21 cellular contexts compared by ENCODE assay signal in the genomic region with DNA sequence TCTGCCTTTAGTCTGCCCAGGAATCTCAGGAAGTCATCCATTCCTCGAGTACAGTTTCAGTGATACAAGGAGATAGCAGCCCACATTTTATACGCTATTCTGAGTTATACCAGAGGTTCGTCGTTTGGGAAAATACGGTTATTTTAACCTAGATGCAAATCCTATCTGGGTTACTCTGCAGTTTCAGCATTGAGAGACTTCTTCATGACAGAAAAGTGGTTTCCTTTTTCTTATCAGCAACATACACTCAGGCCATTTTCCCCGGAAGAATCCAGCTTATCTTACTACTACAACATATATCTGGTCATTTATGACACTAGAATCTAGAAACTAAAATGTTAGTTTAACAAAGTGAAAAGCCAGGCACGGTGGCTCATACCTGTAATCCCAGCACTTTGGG.
"Had no signal": no experiment of that assay in that cellular context is flagged by ENCODE, and none has a peak within 500 bp of the region (broad histone marks: within the 10 kb centered on the region; RNA-seq: fewer than 3 reads in every experiment).

No MANE protein-coding gene starts in this region.

- H3K4me3 Mint-ChIP-seq: activated CD4-positive, alpha-beta T cell treated with anti-CD3 and anti-CD28 coated beads, Interleukin-2, amount 10 ng/mL, durations not matched to agents 24 days and 14 days; activated naive CD8-positive, alpha-beta T cell treated with anti-CD3 and anti-CD28 coated beads, Interleukin-2, amount 10 ng/mL, durations not matched to agents 7 days and 5 days; dendritic cell treated with granulocyte-macrophage colony-stimulating factor and Interleukin-4, amounts not matched to agents 40 ng/mL and 50 ng/mL, for 4 days; effector memory CD8-positive, alpha-beta T cell; stimulated activated naive CD8-positive, alpha-beta T cell treated with anti-CD3 and anti-CD28 coated beads, Interleukin-15, Interleukin-2, amounts not matched to agents 100 ng/mL and 50 ng/mL, for 24 hours; T-cell; type B pancreatic cell had no signal

- H3K27ac ChIP-seq: breast epithelium, gastroesophageal sphincter, left lung, skin epidermis had no signal

- H3K36me3 ChIP-seq: breast epithelium, gastroesophageal sphincter, left lung had no signal

- H3K27me3 ChIP-seq: breast epithelium, gastroesophageal sphincter, left lung had no signal

- FAIRE-seq: keratinocyte had no signal

- H3K27me3 Mint-ChIP-seq: activated CD4-positive, alpha-beta T cell treated with anti-CD3 and anti-CD28 coated beads, Interleukin-2, amount 10 ng/mL, durations not matched to agents 24 days and 14 days; effector memory CD8-positive, alpha-beta T cell; naive thymus-derived CD4-positive, alpha-beta T cell; stimulated activated naive CD8-positive, alpha-beta T cell treated with anti-CD3 and anti-CD28 coated beads, Interleukin-15, Interleukin-2, amounts not matched to agents 100 ng/mL and 50 ng/mL, for 24 hours; T-cell; type B pancreatic cell had no signal

- H3K27ac Mint-ChIP-seq: activated CD4-positive, alpha-beta T cell treated with anti-CD3 and anti-CD28 coated beads, Interleukin-2, amount 10 ng/mL, durations not matched to agents 24 days and 14 days; activated naive CD8-positive, alpha-beta T cell treated with anti-CD3 and anti-CD28 coated beads, Interleukin-2, amount 10 ng/mL, durations not matched to agents 7 days and 5 days; dendritic cell treated with granulocyte-macrophage colony-stimulating factor and Interleukin-4, amounts not matched to agents 40 ng/mL and 50 ng/mL, for 4 days; progenitor cell of endocrine pancreas; stimulated activated naive CD8-positive, alpha-beta T cell treated with anti-CD3 and anti-CD28 coated beads, Interleukin-15, Interleukin-2, amounts not matched to agents 100 ng/mL and 50 ng/mL, for 24 hours; type B pancreatic cell had no signal

- ATAC-seq: effector memory CD8-positive, alpha-beta T cell; gastroesophageal sphincter; left lung; mucosa of descending colon; naive thymus-derived CD4-positive, alpha-beta T cell; right cardiac atrium; T-cell had no signal

- H3K4me3 ChIP-seq: breast epithelium, gastroesophageal sphincter, left lung, mucosa of descending colon, skin epidermis had no signal

- H3K4me1 ChIP-seq: breast epithelium, gastroesophageal sphincter, left lung had no signal

- DNase-seq: activated CD4-positive, alpha-beta T cell treated with anti-CD3 and anti-CD28 coated beads, Interleukin-2, amount 10 ng/mL, durations not matched to agents 24 days and 14 days; activated CD4-positive, CD25-positive, alpha-beta regulatory T cell; activated naive CD4-positive, alpha-beta T cell; activated naive CD8-positive, alpha-beta T cell treated with anti-CD3 and anti-CD28 coated beads, Interleukin-2, amount 10 ng/mL, durations not matched to agents 7 days and 5 days; aorta; cerebellar nuclear complex; effector memory CD8-positive, alpha-beta T cell; left lung; mucosa of descending colon; naive thymus-derived CD4-positive, alpha-beta T cell; occipital lobe; right cardiac atrium; T-cell had no signal

- H3K9me3 ChIP-seq: breast epithelium had no signal
